Comparison of ENCODE assay signal across 1 cellular context in the genomic region with DNA sequence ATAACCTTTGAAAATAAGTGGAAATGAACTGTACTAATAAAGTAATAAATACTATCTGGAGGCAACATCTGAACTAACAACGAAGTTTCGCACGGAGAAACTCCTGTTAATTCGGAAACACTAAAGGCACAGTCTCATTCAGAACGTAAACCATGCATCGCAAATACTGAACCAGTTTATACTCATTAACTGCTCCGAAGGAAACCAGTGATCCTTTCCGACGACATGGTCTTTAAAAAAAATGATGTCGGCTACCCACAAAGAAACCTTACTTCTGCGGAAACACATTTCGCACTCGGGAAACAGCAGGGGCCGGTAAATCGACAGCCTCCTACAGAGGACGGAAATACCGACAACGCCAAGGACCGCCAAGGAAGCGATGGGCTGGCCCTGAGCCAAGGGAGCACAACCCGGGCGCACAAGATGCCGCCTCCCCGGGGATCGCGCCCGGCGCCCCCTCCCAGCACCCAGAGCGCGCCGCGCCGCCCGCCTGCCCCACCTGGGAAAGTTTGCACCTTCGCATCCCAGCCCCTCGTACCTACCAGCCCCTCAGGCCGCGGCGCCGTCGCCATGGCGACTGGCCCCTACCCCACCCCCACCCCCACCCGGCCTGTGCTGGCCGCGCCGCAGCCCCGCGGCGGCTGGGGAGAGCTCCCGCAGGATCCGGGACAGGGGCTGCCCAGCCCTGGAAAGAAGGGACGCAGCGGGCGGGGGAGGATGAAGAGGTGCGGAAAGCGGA.
TF ChIP-seq lines count a peak whose summit lies in the region.

No MANE protein-coding gene starts in this region.

TF ChIP-seq in HEK293, 187 proteins besides CTCF, POLR2A, EP300 and RAD21 (continued from another document and continues in another):
- TF ChIP-seq OSR2 (tag by site-specific recombination; IDR thresholded peaks at IDR 0.05) (peak; percentile 20; the same call in 1 of the 2 replicates), IKZF3 (tag by site-specific recombination; IDR thresholded peaks at IDR 0.05) (peak; percentile 82; the same call in 1 of the 2 replicates), ZNF223 (tag by site-specific recombination; IDR thresholded peaks at IDR 0.05) (no peak), ZNF221 (tag by site-specific recombination; IDR thresholded peaks at IDR 0.05; ENCODE audit: borderline replicate concordance) (no peak), ZNF629 (tag by site-specific recombination; IDR thresholded peaks at IDR 0.05) (peak; percentile 68; the same call in 1 of the 2 replicates), ZNF184 (tag by site-specific recombination; IDR thresholded peaks at IDR 0.05) (0 out of 2 replicates have a peak, but pooled peaks have one; percentile 14), PRDM1 (tag by site-specific recombination; IDR thresholded peaks at IDR 0.05) (no peak), ZIC2 (tag by site-specific recombination; IDR thresholded peaks at IDR 0.05) (peak; percentile 94; the same call in 1 of the 2 replicates), ZXDB (tag by site-specific recombination; IDR thresholded peaks at IDR 0.05) (peak; percentile 89), ZBTB17 (tag by site-specific recombination; IDR thresholded peaks at IDR 0.05) (peak; percentile 78), ZNF701 (tag by site-specific recombination; IDR thresholded peaks at IDR 0.05) (no peak), ZNF623 (tag by site-specific recombination; IDR thresholded peaks at IDR 0.05) (no peak), ZNF768 (tag by site-specific recombination; IDR thresholded peaks at IDR 0.05) (no peak), ZNF157 (tag by site-specific recombination; IDR thresholded peaks at IDR 0.05) (no peak), GFI1B (tag by site-specific recombination; IDR thresholded peaks at IDR 0.05) (0 out of 2 replicates have a peak, but pooled peaks have one; percentile 3), ZBTB48 (tag by site-specific recombination; IDR thresholded peaks at IDR 0.05) (peak; percentile 99), SALL2 (tag by site-specific recombination; IDR thresholded peaks at IDR 0.05; ENCODE audit: borderline replicate concordance) (no peak), ZNF391 (tag by site-specific recombination; IDR thresholded peaks at IDR 0.05; ENCODE audit: borderline replicate concordance, low read depth) (no peak), ZBTB20 (tag by site-specific recombination; IDR thresholded peaks at IDR 0.05) (peak; percentile 68), KLF7 (tag by site-specific recombination; IDR thresholded peaks at IDR 0.05; ENCODE audit: borderline replicate concordance) (no peak), ZNF514 (tag by site-specific recombination; IDR thresholded peaks at IDR 0.05) (no peak), MEIS1 (CRISPR knock-in tag; IDR thresholded peaks at IDR 0.05; ENCODE audit: borderline replicate concordance) (no peak), SCRT2 (tag by site-specific recombination; IDR thresholded peaks at IDR 0.05) (no peak), OVOL3 (tag by site-specific recombination; IDR thresholded peaks at IDR 0.05) (no peak), ZEB2 (tag by site-specific recombination; IDR thresholded peaks at IDR 0.05) (0 out of 2 replicates have a peak, but pooled peaks have one; percentile 75), ZNF670 (tag by site-specific recombination; IDR thresholded peaks at IDR 0.05; ENCODE audit: low read depth) (no peak), EGR2 (tag by site-specific recombination; IDR thresholded peaks at IDR 0.05; ENCODE audit: low read depth) (0 out of 2 replicates have a peak, but pooled peaks have one; percentile 14)
- TF ChIP-seq, protein P1, sequence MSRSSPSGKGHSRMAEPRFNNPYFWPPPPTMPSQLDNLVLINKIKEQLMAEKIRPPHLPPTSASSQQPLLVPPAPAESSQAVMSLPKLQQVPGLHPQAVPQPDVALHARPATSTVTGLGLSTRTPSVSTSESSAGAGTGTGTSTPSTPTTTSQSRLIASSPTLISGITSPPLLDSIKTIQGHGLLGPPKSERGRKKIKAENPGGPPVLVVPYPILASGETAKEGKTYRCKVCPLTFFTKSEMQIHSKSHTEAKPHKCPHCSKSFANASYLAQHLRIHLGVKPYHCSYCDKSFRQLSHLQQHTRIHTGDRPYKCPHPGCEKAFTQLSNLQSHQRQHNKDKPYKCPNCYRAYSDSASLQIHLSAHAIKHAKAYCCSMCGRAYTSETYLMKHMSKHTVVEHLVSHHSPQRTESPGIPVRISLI (tag by site-specific recombination; IDR thresholded peaks at IDR 0.05), result no peak
- TF ChIP-seq, protein P2, sequence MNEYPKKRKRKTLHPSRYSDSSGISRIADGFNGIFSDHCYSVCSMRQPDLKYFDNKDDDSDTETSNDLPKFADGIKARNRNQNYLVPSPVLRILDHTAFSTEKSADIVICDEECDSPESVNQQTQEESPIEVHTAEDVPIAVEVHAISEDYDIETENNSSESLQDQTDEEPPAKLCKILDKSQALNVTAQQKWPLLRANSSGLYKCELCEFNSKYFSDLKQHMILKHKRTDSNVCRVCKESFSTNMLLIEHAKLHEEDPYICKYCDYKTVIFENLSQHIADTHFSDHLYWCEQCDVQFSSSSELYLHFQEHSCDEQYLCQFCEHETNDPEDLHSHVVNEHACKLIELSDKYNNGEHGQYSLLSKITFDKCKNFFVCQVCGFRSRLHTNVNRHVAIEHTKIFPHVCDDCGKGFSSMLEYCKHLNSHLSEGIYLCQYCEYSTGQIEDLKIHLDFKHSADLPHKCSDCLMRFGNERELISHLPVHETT (tag by site-specific recombination; IDR thresholded peaks at IDR 0.05), result no peak
- TF ChIP-seq, protein P3, sequence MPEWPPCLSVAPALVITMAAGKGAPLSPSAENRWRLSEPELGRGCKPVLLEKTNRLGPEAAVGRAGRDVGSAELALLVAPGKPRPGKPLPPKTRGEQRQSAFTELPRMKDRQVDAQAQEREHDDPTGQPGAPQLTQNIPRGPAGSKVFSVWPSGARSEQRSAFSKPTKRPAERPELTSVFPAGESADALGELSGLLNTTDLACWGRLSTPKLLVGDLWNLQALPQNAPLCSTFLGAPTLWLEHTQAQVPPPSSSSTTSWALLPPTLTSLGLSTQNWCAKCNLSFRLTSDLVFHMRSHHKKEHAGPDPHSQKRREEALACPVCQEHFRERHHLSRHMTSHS (tag by site-specific recombination; IDR thresholded peaks at IDR 0.05), result no peak
- TF ChIP-seq, protein P4, sequence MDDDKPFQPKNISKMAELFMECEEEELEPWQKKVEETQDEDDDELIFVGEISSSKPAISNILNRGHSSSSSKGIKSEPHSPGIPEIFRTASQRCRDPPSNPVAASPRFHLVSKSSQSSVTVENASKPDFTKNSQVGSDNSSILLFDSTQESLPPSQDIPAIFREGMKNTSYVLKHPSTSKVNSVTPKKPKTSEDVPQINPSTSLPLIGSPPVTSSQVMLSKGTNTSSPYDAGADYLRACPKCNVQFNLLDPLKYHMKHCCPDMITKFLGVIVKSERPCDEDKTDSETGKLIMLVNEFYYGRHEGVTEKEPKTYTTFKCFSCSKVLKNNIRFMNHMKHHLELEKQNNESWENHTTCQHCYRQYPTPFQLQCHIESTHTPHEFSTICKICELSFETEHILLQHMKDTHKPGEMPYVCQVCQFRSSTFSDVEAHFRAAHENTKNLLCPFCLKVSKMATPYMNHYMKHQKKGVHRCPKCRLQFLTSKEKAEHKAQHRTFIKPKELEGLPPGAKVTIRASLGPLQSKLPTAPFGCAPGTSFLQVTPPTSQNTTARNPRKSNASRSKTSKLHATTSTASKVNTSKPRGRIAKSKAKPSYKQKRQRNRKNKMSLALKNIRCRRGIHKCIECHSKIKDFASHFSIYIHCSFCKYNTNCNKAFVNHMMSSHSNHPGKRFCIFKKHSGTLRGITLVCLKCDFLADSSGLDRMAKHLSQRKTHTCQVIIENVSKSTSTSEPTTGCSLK (tag by site-specific recombination; IDR thresholded peaks at IDR 0.05), result no peak
- TF ChIP-seq, protein P5, sequence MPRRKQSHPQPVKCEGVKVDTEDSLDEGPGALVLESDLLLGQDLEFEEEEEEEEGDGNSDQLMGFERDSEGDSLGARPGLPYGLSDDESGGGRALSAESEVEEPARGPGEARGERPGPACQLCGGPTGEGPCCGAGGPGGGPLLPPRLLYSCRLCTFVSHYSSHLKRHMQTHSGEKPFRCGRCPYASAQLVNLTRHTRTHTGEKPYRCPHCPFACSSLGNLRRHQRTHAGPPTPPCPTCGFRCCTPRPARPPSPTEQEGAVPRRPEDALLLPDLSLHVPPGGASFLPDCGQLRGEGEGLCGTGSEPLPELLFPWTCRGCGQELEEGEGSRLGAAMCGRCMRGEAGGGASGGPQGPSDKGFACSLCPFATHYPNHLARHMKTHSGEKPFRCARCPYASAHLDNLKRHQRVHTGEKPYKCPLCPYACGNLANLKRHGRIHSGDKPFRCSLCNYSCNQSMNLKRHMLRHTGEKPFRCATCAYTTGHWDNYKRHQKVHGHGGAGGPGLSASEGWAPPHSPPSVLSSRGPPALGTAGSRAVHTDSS (tag by site-specific recombination; IDR thresholded peaks at IDR 0.05), result no peak
- TF ChIP-seq, protein P6, sequence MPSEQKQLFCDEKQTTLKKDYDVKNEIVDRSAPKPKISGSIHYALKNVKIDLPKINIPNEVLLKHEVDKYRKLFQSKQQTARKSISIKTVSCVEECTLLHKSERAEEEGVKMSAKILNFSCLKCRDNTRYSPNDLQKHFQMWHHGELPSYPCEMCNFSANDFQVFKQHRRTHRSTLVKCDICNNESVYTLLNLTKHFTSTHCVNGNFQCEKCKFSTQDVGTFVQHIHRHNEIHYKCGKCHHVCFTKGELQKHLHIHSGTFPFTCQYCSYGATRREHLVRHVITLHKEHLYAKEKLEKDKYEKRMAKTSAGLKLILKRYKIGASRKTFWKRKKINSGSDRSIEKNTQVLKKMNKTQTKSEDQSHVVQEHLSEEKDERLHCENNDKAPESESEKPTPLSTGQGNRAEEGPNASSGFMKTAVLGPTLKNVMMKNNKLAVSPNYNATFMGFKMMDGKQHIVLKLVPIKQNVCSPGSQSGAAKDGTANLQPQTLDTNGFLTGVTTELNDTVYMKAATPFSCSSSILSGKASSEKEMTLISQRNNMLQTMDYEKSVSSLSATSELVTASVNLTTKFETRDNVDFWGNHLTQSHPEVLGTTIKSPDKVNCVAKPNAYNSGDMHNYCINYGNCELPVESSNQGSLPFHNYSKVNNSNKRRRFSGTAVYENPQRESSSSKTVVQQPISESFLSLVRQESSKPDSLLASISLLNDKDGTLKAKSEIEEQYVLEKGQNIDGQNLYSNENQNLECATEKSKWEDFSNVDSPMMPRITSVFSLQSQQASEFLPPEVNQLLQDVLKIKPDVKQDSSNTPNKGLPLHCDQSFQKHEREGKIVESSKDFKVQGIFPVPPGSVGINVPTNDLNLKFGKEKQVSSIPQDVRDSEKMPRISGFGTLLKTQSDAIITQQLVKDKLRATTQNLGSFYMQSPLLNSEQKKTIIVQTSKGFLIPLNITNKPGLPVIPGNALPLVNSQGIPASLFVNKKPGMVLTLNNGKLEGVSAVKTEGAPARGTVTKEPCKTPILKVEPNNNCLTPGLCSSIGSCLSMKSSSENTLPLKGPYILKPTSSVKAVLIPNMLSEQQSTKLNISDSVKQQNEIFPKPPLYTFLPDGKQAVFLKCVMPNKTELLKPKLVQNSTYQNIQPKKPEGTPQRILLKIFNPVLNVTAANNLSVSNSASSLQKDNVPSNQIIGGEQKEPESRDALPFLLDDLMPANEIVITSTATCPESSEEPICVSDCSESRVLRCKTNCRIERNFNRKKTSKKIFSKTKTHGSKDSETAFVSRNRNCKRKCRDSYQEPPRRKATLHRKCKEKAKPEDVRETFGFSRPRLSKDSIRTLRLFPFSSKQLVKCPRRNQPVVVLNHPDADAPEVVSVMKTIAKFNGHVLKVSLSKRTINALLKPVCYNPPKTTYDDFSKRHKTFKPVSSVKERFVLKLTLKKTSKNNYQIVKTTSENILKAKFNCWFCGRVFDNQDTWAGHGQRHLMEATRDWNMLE (tag by site-specific recombination; conservative IDR thresholded peaks at IDR 0.05; ENCODE audit: low read depth), result no peak
- TF ChIP-seq, protein P7, sequence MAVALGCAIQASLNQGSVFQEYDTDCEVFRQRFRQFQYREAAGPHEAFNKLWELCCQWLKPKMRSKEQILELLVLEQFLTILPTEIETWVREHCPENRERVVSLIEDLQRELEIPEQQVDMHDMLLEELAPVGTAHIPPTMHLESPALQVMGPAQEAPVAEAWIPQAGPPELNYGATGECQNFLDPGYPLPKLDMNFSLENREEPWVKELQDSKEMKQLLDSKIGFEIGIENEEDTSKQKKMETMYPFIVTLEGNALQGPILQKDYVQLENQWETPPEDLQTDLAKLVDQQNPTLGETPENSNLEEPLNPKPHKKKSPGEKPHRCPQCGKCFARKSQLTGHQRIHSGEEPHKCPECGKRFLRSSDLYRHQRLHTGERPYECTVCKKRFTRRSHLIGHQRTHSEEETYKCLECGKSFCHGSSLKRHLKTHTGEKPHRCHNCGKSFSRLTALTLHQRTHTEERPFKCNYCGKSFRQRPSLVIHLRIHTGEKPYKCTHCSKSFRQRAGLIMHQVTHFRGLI (tag by site-specific recombination; IDR thresholded peaks at IDR 0.05), result no peak
- TF ChIP-seq, protein P8, sequence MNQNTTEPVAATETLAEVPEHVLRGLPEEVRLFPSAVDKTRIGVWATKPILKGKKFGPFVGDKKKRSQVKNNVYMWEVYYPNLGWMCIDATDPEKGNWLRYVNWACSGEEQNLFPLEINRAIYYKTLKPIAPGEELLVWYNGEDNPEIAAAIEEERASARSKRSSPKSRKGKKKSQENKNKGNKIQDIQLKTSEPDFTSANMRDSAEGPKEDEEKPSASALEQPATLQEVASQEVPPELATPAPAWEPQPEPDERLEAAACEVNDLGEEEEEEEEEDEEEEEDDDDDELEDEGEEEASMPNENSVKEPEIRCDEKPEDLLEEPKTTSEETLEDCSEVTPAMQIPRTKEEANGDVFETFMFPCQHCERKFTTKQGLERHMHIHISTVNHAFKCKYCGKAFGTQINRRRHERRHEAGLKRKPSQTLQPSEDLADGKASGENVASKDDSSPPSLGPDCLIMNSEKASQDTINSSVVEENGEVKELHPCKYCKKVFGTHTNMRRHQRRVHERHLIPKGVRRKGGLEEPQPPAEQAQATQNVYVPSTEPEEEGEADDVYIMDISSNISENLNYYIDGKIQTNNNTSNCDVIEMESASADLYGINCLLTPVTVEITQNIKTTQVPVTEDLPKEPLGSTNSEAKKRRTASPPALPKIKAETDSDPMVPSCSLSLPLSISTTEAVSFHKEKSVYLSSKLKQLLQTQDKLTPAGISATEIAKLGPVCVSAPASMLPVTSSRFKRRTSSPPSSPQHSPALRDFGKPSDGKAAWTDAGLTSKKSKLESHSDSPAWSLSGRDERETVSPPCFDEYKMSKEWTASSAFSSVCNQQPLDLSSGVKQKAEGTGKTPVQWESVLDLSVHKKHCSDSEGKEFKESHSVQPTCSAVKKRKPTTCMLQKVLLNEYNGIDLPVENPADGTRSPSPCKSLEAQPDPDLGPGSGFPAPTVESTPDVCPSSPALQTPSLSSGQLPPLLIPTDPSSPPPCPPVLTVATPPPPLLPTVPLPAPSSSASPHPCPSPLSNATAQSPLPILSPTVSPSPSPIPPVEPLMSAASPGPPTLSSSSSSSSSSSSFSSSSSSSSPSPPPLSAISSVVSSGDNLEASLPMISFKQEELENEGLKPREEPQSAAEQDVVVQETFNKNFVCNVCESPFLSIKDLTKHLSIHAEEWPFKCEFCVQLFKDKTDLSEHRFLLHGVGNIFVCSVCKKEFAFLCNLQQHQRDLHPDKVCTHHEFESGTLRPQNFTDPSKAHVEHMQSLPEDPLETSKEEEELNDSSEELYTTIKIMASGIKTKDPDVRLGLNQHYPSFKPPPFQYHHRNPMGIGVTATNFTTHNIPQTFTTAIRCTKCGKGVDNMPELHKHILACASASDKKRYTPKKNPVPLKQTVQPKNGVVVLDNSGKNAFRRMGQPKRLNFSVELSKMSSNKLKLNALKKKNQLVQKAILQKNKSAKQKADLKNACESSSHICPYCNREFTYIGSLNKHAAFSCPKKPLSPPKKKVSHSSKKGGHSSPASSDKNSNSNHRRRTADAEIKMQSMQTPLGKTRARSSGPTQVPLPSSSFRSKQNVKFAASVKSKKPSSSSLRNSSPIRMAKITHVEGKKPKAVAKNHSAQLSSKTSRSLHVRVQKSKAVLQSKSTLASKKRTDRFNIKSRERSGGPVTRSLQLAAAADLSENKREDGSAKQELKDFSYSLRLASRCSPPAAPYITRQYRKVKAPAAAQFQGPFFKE (tag by site-specific recombination; IDR thresholded peaks at IDR 0.05; ENCODE audit: borderline replicate concordance), result no peak
